8 cellular contexts compared by ENCODE assay signal in the genomic region with DNA sequence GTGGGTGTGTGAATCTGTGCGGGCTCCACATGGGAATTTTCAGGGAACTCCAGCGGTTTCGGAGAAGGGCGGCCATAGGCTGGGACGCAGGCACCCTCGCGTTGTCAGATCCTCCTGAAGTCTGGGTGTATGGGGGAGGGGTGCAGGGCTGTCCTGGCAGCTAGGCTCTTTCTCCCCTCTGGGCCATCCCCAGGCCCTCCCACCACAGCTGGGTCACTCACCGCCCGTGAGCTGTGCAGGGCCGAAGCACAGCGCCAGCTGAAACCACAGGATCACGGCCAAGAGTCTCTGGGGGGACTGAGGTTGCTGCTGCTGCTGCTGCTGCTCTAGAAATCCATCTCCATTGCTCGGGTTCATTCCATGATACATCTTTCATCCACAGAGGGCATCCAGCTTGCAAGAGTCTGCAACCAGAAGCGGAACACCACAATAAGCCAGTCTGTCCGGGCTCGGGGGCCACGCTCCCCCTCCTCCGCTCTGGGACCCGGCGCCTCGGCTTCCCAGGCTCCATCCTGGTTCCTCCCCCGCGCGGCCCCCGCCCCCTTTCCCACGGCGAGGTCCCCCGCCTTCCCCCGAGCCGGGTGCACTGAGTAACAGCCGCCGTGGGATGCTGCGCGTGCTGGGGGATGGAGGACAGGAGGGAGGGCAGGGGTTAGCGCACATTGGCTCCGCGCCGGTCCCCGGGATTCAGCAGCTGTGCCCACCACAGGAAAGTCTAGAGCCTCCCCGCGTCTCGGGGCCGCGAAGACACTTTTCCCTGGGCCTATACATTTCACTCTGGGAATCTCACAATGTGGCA. TPM values are rescaled to one million over a fixed set of nuclear protein-coding genes. Genes with fewer than 3 reads are reported as not detected.
DNase-seq lines count a peak whose midpoint lies in the region; TF ChIP-seq lines count a peak whose summit lies in the region.

No MANE protein-coding gene starts in this region.

- TF ChIP-seq POLR2A in testis (IDR thresholded peaks at IDR 0.05) = no peak

- peaks cover 52% of the 10 kb centered on the region for H3K27me3 Mint-ChIP-seq in activated CD4-positive, alpha-beta T cell treated with anti-CD3 and anti-CD28 coated beads, Interleukin-2, amount 10 ng/mL, durations not matched to agents 7 days and 5 days

- TF ChIP-seq CTCF in AG09309 (IDR thresholded peaks at IDR 0.05; ENCODE audit: control insufficient read depth, insufficient read depth, low read depth, low read length, missing control alignments) (no peak), testis (IDR thresholded peaks at IDR 0.05) (no peak)

- H3K4me1 Mint-ChIP-seq in activated CD4-positive, alpha-beta T cell treated with anti-CD3 and anti-CD28 coated beads, Interleukin-2, amount 10 ng/mL, durations not matched to agents 7 days and 5 days = peaks cover 18% of the 10 kb centered on the region

- CTCF ChIA-PET in activated CD4-positive, alpha-beta T cell treated with anti-CD3 and anti-CD28 coated beads, Interleukin-2, amount 10 ng/mL, durations not matched to agents 7 days and 5 days (lab: Charles Lee) = interaction anchor here (0.7 to 1.1 kb wide), 3 partner anchors 8 to 36 kb away, joined by 3 read pairs; no protein-coding TSS in a partner anchor

- H3K4me1 ChIP-seq in HUES64 (ENCODE audit: insufficient read depth, low read length) = peaks cover 10% of the 10 kb centered on the region
- H3K4me1 ChIP-seq in effector memory CD4-positive, alpha-beta T cell (ENCODE audit: control insufficient read depth, insufficient read depth, low read length, poor library complexity, severe bottlenecking) = peaks cover 13% of the 10 kb centered on the region
- H3K4me1 ChIP-seq in mononuclear cell (ENCODE audit: insufficient read depth, low read length) = peaks cover 11% of the 10 kb centered on the region
- peaks cover 7% of the 10 kb centered on the region for H3K4me1 ChIP-seq in testis

- POLR2A ChIA-PET in activated CD4-positive, alpha-beta T cell treated with anti-CD3 and anti-CD28 coated beads, Interleukin-2, amount 10 ng/mL, durations not matched to agents 7 days and 5 days (lab: Charles Lee) = no interaction called here

- WGBS in HUES64 = 1% methylated on average over 44 of the region's 44 CpGs
- 1 to 2% methylated on average over 15 to 43 of the region's 44 CpGs for WGBS in testis, 2 donors

- intact Hi-C loops in testis (cut with DNase I; ENCODE audit: low total_unique reads) = no loop called here

- peak overlapping the region; percentile 85 for H3K4me3 Mint-ChIP-seq in activated CD4-positive, alpha-beta T cell treated with anti-CD3 and anti-CD28 coated beads, Interleukin-2, amount 10 ng/mL, durations not matched to agents 7 days and 5 days

- H3K36me3 ChIP-seq in HUES64 (ENCODE audit: insufficient read depth, low read length) (no peaks in the 10 kb centered on the region), testis (ENCODE audit: low read depth, missing control alignments) (no peaks in the 10 kb centered on the region)
- no peaks in the 10 kb centered on the region for H3K36me3 ChIP-seq in effector memory CD4-positive, alpha-beta T cell (ENCODE audit: control insufficient read depth, insufficient read depth, low read length)

- H3K4me3 ChIP-seq in AG09309 (ENCODE audit: control insufficient read depth, low read depth, low read length) (peak overlapping the region; percentile 13), HUES64 (ENCODE audit: low read length) (peak overlapping the region; percentile 56), mononuclear cell (ENCODE audit: low read length) (peak overlapping the region; percentile 35), testis (peak overlapping the region; percentile 55 to 64)
- H3K4me3 ChIP-seq in effector memory CD4-positive, alpha-beta T cell (ENCODE audit: insufficient read depth, low read depth, low read length, poor library complexity, severe bottlenecking) = peak overlapping the region; percentile 73

- H3K9me3 Mint-ChIP-seq in activated CD4-positive, alpha-beta T cell treated with anti-CD3 and anti-CD28 coated beads, Interleukin-2, amount 10 ng/mL, durations not matched to agents 7 days and 5 days = no peaks in the 10 kb centered on the region

- no peaks in the 10 kb centered on the region for H3K9me3 ChIP-seq in HUES64 (ENCODE audit: insufficient read depth, low read depth, low read length)
- H3K9me3 ChIP-seq in effector memory CD4-positive, alpha-beta T cell (ENCODE audit: control insufficient read depth, low read length) = no peaks in the 10 kb centered on the region
- H3K9me3 ChIP-seq in mononuclear cell (ENCODE audit: low read depth, low read length) = no peaks in the 10 kb centered on the region
- H3K9me3 ChIP-seq in testis = no peaks in the 10 kb centered on the region

- no peak overlapping the region for H3K27ac ChIP-seq in HUES64 (ENCODE audit: low read depth, low read length)
- H3K27ac ChIP-seq in effector memory CD4-positive, alpha-beta T cell (ENCODE audit: insufficient read depth, low read length, poor library complexity, severe bottlenecking) = peak overlapping the region; percentile 13
- H3K27ac ChIP-seq in testis = no peak overlapping the region

- DNase-seq in AG09309 (ENCODE audit: low read depth) (no peak), testis (peak; percentile 49), A172 (ENCODE audit: low spot score) (no peak), SIG-M5 treated with dmso at 0.1 percent for 504 hours (lab: John Stamatoyannopoulos, UW; ENCODE audit: unreplicated experiment) (no peak)
- DNase-seq in activated CD4-positive, alpha-beta T cell treated with anti-CD3 and anti-CD28 coated beads, Interleukin-2, amount 10 ng/mL, durations not matched to agents 7 days and 5 days = no peak
- DNase-seq in effector memory CD4-positive, alpha-beta T cell = peak in 2 of 3 donors; percentile 6 to 14

- no peak overlapping the region for H3K27ac Mint-ChIP-seq in activated CD4-positive, alpha-beta T cell treated with anti-CD3 and anti-CD28 coated beads, Interleukin-2, amount 10 ng/mL, durations not matched to agents 7 days and 5 days

- H3K36me3 Mint-ChIP-seq in activated CD4-positive, alpha-beta T cell treated with anti-CD3 and anti-CD28 coated beads, Interleukin-2, amount 10 ng/mL, durations not matched to agents 7 days and 5 days (ENCODE audit: low read depth) = no peaks in the 10 kb centered on the region

- H3K27me3 ChIP-seq in HUES64 (ENCODE audit: insufficient read depth, low read length) = peaks cover 61% of the 10 kb centered on the region
- H3K27me3 ChIP-seq in effector memory CD4-positive, alpha-beta T cell (replicated peaks; ENCODE audit: control insufficient read depth, insufficient read depth, low read length, poor library complexity, severe bottlenecking) = no peaks in the 10 kb centered on the region
- H3K27me3 ChIP-seq in mononuclear cell (ENCODE audit: insufficient read depth, low read length) = peaks cover 60% of the 10 kb centered on the region
- H3K27me3 ChIP-seq in testis = no peaks in the 10 kb centered on the region

- H3K9ac ChIP-seq in HUES64 (ENCODE audit: low read depth, low read length) = no peak overlapping the region

RNA-seq across cellular contexts. Expression of a gene that starts 0.7 kb away (rescaled TPM):
- polyA plus RNA-seq in HUES64 (2013, experiment 1 of 2) = 1.3 TPM
- 1.5 TPM for polyA plus RNA-seq in HUES64 (2013, experiment 2 of 2)
- 1 to 10 TPM; 2.9 to 4.8 TPM for total RNA-seq in activated CD4-positive, alpha-beta T cell treated with anti-CD3 and anti-CD28 coated beads, Interleukin-2, amount 10 ng/mL, durations not matched to agents 7 days and 5 days
- total RNA-seq in mononuclear cell (7.7 TPM), testis (10 to 100 TPM; 13.9 to 17.7 TPM)
- 13.9 TPM for polyA plus RNA-seq in testis (ENCODE audit: insufficient read depth, low read depth, low replicate concordance)
- total RNA-seq in A172 (2014; rRNA removed; shearing (Covaris generic)) = 0.05 TPM in 1 of 2 replicates, not detected in the other

RNA-seq across cellular contexts. Expression of a gene that starts 30.0 kb away (rescaled TPM):
- polyA plus RNA-seq in HUES64 (2013, experiment 1 of 2) = not detected
- not detected for polyA plus RNA-seq in HUES64 (2013, experiment 2 of 2)
- not detected for total RNA-seq in activated CD4-positive, alpha-beta T cell treated with anti-CD3 and anti-CD28 coated beads, Interleukin-2, amount 10 ng/mL, durations not matched to agents 7 days and 5 days
- total RNA-seq in mononuclear cell (not detected), testis (10 to 100 TPM; 17.2 to 29.8 TPM)
- 64.8 TPM for polyA plus RNA-seq in testis (ENCODE audit: insufficient read depth, low read depth, low replicate concordance)
- total RNA-seq in A172 (2014; rRNA removed; shearing (Covaris generic)) = not detected in 2 replicates

Comparison
In these comparisons a context has a peak if more than half of its experiments do, and no peak if none do; other contexts are left out.
1. DNase-seq: peak in effector memory CD4-positive, alpha-beta T cell (2 of 3) and testis (single experiment); none in AG09309 (single experiment), activated CD4-positive, alpha-beta T cell treated with anti-CD3 and anti-CD28 coated beads, Interleukin-2, amount 10 ng/mL, durations not matched to agents 7 days and 5 days (single experiment), A172 (single experiment) and SIG-M5 treated with dmso at 0.1 percent for 504 hours (single experiment).
2. H3K4me3 ChIP-seq: peak in every context shown above with its lines; median percentile 73 in effector memory CD4-positive, alpha-beta T cell; 60 in testis; 56 in HUES64; 35 in mononuclear cell; 13 in AG09309.
3. RNA of a gene that starts 30.0 kb away (total RNA-seq): 17.2 to 29.8 TPM in testis; not detected in activated CD4-positive, alpha-beta T cell treated with anti-CD3 and anti-CD28 coated beads, Interleukin-2, amount 10 ng/mL, durations not matched to agents 7 days and 5 days, not detected in mononuclear cell (single experiment) and not detected in A172; every median in the first group is over 10 times any median in the second.